1 cellular context compared by ENCODE assay signal in the genomic region with DNA sequence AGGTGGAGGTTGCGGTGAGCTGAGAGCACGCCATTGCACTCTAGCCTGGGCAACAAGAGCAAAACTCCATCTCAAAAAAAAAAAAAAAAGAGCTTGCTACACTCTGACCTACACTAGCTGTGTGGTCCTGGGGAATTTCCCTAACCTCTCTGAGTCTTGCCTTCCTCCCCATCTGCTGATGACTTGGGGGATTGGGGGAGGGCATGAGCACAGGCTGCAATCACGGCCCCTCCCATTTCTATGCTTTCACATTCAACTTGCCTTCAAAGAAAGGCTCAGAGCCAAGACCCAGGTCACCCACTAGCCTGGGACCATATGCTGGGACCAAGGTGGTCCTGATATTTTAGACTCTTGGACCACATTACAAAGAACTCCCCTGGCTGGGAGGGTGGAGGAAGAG.
TF ChIP-seq lines count a peak whose summit lies in the region.

No MANE protein-coding gene starts in this region.

TF ChIP-seq in IMR-90, 13 proteins besides CTCF, POLR2A, EP300 and RAD21 (continued from another document):
- TF ChIP-seq, protein P1, sequence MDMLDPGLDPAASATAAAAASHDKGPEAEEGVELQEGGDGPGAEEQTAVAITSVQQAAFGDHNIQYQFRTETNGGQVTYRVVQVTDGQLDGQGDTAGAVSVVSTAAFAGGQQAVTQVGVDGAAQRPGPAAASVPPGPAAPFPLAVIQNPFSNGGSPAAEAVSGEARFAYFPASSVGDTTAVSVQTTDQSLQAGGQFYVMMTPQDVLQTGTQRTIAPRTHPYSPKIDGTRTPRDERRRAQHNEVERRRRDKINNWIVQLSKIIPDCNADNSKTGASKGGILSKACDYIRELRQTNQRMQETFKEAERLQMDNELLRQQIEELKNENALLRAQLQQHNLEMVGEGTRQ (IDR thresholded peaks at IDR 0.05; ENCODE audit: low read depth, low read length): no peak
- TF ChIP-seq CHD1 (IDR thresholded peaks at IDR 0.05; ENCODE audit: low read depth, low read length): no peak
- no peak for TF ChIP-seq MXI1 (IDR thresholded peaks at IDR 0.05; ENCODE audit: borderline replicate concordance, low read depth, low read length)
- no peak for TF ChIP-seq ELK1 (IDR thresholded peaks at IDR 0.05; ENCODE audit: borderline replicate concordance, low read depth, low read length)
- TF ChIP-seq MAFK (IDR thresholded peaks at IDR 0.05; ENCODE audit: low read depth, low read length): no peak
- no peak for TF ChIP-seq NFE2L2 (IDR thresholded peaks at IDR 0.05; ENCODE audit: low read depth, low read length)
- no peak for TF ChIP-seq MAZ (IDR thresholded peaks at IDR 0.05; ENCODE audit: borderline replicate concordance, low read depth, low read length)
- TF ChIP-seq SMC3 (IDR thresholded peaks at IDR 0.05; ENCODE audit: low read depth, low read length): no peak
- TF ChIP-seq BHLHE40 (IDR thresholded peaks at IDR 0.05; ENCODE audit: low read depth, low read length): no peak
